Comparison of ENCODE assay signal across 1 cellular context in genomic region chr1:203796223-203796747, GRCh38.
A peak's percentile ranks its signal among the peaks of the same experiment; 100 is the strongest.
TF ChIP-seq lines count a peak whose summit lies in the region.

No MANE protein-coding gene starts in this region.

TF ChIP-seq in K562, 482 proteins besides CTCF, POLR2A, EP300 and RAD21 (continued from another document and continues in another):
- TF ChIP-seq FOXP4 (CRISPR knock-in tag; IDR thresholded peaks at IDR 0.05; ENCODE audit: borderline replicate concordance) (no peak), FOXA3 (CRISPR knock-in tag; conservative IDR thresholded peaks at IDR 0.05 in 1 of 2, IDR thresholded peaks at IDR 0.05 in 1 of 2) (no peak), ZNF77 (CRISPR knock-in tag; IDR thresholded peaks at IDR 0.05) (no peak), GABPB1 (CRISPR knock-in tag; IDR thresholded peaks at IDR 0.05) (peak; percentile 79; the same call in 1 of the 2 replicates), GATAD2B (IDR thresholded peaks at IDR 0.05; ENCODE audit: borderline replicate concordance) (no peak), ZNF318 (IDR thresholded peaks at IDR 0.05; ENCODE audit: borderline replicate concordance in 1 of 2, low read depth in 1 of 2) (no peak), TCF3 (CRISPR knock-in tag; IDR thresholded peaks at IDR 0.05) (peak; percentile 15; the same call in 1 of the 2 replicates), CHD1 (IDR thresholded peaks at IDR 0.05; ENCODE audit: low read length) (peak; percentile 74), AFF4 (CRISPR knock-in tag; IDR thresholded peaks at IDR 0.05) (peak; percentile 27; the same call in 1 of the 2 replicates), SETDB1 (IDR thresholded peaks at IDR 0.05; ENCODE audit: low read length) (no peak), U2AF2 (optimal IDR thresholded peaks at IDR 0.05; ENCODE audit: low read depth, low read length) (no peak), DEAF1 (CRISPR knock-in tag; IDR thresholded peaks at IDR 0.05) (no peak), MTA1 (IDR thresholded peaks at IDR 0.05; ENCODE audit: borderline replicate concordance) (no peak), ARID1B (IDR thresholded peaks at IDR 0.05) (no peak; the same call in 1 of the 2 replicates), XRCC4 (IDR thresholded peaks at IDR 0.05; ENCODE audit: extremely low read depth, insufficient read depth, insufficient read length) (no peak), KDM1A (IDR thresholded peaks at IDR 0.05) (no peak), SIX5 (IDR thresholded peaks at IDR 0.05; ENCODE audit: borderline replicate concordance in 1 of 2, insufficient read depth in 1 of 2, low read depth in 1 of 2, low read length in 2 of 2) (no peak), PTBP1 (IDR thresholded peaks at IDR 0.05; ENCODE audit: low read depth, low read length) (no peak), MEF2D (tag; conservative IDR thresholded peaks at IDR 0.05; ENCODE audit: low read depth) (no peak), PTRF (tag; IDR thresholded peaks at IDR 0.05) (no peak), SOX6 (IDR thresholded peaks at IDR 0.05) (0 out of 2 replicates have a peak, but pooled peaks have one; percentile 43), ZNF280A (IDR thresholded peaks at IDR 0.05; ENCODE audit: low read depth, partially characterized antibody) (no peak), TRIM24 (IDR thresholded peaks at IDR 0.05) (peak; percentile 3 to 37; a peak in 3 of 4 replicates), ETS1 (conservative IDR thresholded peaks at IDR 0.05; ENCODE audit: control insufficient read depth, low read depth, low read length) (no peak), ZNF512 (tag; IDR thresholded peaks at IDR 0.05) (no peak; the same call in 1 of the 2 replicates), ZNF384 (IDR thresholded peaks at IDR 0.05; ENCODE audit: low read depth, low read length) (no peak), ZNF764 (CRISPR knock-in tag; IDR thresholded peaks at IDR 0.05; ENCODE audit: low read depth) (no peak), ZFP36 (IDR thresholded peaks at IDR 0.05; ENCODE audit: low read depth, low read length, partially characterized antibody) (no peak), ZNF165 (CRISPR knock-in tag; IDR thresholded peaks at IDR 0.05; ENCODE audit: borderline replicate concordance) (no peak), DMBX1 (CRISPR knock-in tag; IDR thresholded peaks at IDR 0.05; ENCODE audit: borderline replicate concordance) (0 out of 2 replicates have a peak, but pooled peaks have one; percentile 13)
